Comparison of ENCODE assay signal across 8 cellular contexts in genomic region chr1:40257688-40258444, GRCh38. TPM values are rescaled to one million over a fixed set of nuclear protein-coding genes. Genes with fewer than 3 reads are reported as not detected.
A peak's percentile ranks its signal among the peaks of the same experiment; 100 is the strongest.
DNase-seq lines count a peak whose midpoint lies in the region; ATAC-seq, FAIRE-seq and TF ChIP-seq lines count a peak whose summit lies in the region.

ZMPSTE24 (plus strand) TSS chr1:40258236; CDS start chr1:40258272, 36 bp downstream.

- H3K4me2 ChIP-seq in OCI-LY1 (ENCODE audit: low read length): peak within 1 kb of the TSS; percentile 76

- in situ Hi-C loops in Caki2 (cut with HindIII; ENCODE audit: low pct_unique_long_range_greater_than_20kb, low sequenced_read_pairs): no loop called here

- WGBS in HUES64: under 1% methylated on average over 48 of the region's 48 CpGs
- WGBS in mesodermal cell (ENCODE audit: insufficient coverage in 2 of 2), 2 experiments: 1% methylated on average over 35 to 43 of the region's 48 CpGs

- peaks cover 14% of the 10 kb centered on the region; the same call in 1 of the 2 replicates for H3K79me2 ChIP-seq in OCI-LY1 (ENCODE audit: insufficient read depth, low read length)

- H3K9ac ChIP-seq in HUES64 (ENCODE audit: low read depth, low read length) (peak within 1 kb of the TSS; percentile 95), OCI-LY1 (ENCODE audit: low read length) (peak within 1 kb of the TSS; percentile 98)

- peak within 1 kb of the TSS; percentile 97 for H3K27ac ChIP-seq in HUES64 (ENCODE audit: low read depth, low read length)
- peak within 1 kb of the TSS; percentile 83 for H3K27ac ChIP-seq in OCI-LY1 (ENCODE audit: low read depth, low read length, poor library complexity, severe bottlenecking)
- peak within 1 kb of the TSS; percentile 97 for H3K27ac ChIP-seq in mesodermal cell (ENCODE audit: low read depth, low read length, severe bottlenecking)

- H3K27me3 ChIP-seq in HUES64 (ENCODE audit: insufficient read depth, low read length) (no peaks in the 10 kb centered on the region), OCI-LY1 (ENCODE audit: insufficient read depth, low read length) (no peaks in the 10 kb centered on the region)

- H4K20me1 ChIP-seq in OCI-LY1 (ENCODE audit: insufficient read depth, low read length): no peaks in the 10 kb centered on the region

- peak; percentile 87 for FAIRE-seq in endometrium (lab: Jason Lieb, UNC)

- TF ChIP-seq CTCF in OCI-LY1 (IDR thresholded peaks at IDR 0.05; ENCODE audit: low read length): no peak

- H3K4me3 ChIP-seq in HUES64 (ENCODE audit: low read length) (peak within 1 kb of the TSS; percentile 84), OCI-LY1 (ENCODE audit: low read depth, low read length, poor library complexity, severe bottlenecking) (peak within 1 kb of the TSS; percentile 99), mesodermal cell (ENCODE audit: extremely low read depth, insufficient read depth, low read length, poor library complexity, severe bottlenecking) (peak within 1 kb of the TSS; percentile 95)

- peak within 1 kb of the TSS; percentile 65 for H2AFZ ChIP-seq in OCI-LY1 (ENCODE audit: low read length)

- ATAC-seq in GM21423 (IDR thresholded peaks at IDR 0.05; ENCODE audit: unreplicated experiment): peak; percentile 89

- H3K4me1 ChIP-seq in HUES64 (ENCODE audit: insufficient read depth, low read length) (peaks cover 6% of the 10 kb centered on the region; the same call in 1 of the 2 replicates), OCI-LY1 (ENCODE audit: insufficient read depth, low read length, severe bottlenecking) (peaks cover 16% of the 10 kb centered on the region), mesodermal cell (ENCODE audit: control insufficient read depth, insufficient read depth, low read length, poor library complexity, severe bottlenecking) (no peaks in the 10 kb centered on the region)

- H3K36me3 ChIP-seq in HUES64 (ENCODE audit: insufficient read depth, low read length) (peaks cover 36% of the 10 kb centered on the region), OCI-LY1 (ENCODE audit: insufficient read depth, low read length) (peaks cover 28% of the 10 kb centered on the region; the same call in 1 of the 2 replicates), mesodermal cell (ENCODE audit: control insufficient read depth, insufficient read depth, low read length) (peaks cover 37% of the 10 kb centered on the region)

- peak; percentile 97 for DNase-seq in Caki2 (ENCODE audit: low read depth)
- peak; percentile 93 for DNase-seq in activated CD8-positive, alpha-beta memory T cell treated with anti-CD3 and anti-CD28 coated beads, Interleukin-2, amount 50 U/mL, for 4 hours
- DNase-seq in stimulated activated CD8-positive, alpha-beta memory T cell treated with anti-CD3 and anti-CD28 coated beads, Interleukin-15, amount 100 ng/mL, for 4 hours (ENCODE audit: low read depth in 2 of 2): peak; percentile 92 to 96

- no peaks in the 10 kb centered on the region for H3K9me3 ChIP-seq in HUES64 (ENCODE audit: insufficient read depth, low read depth, low read length)
- no peaks in the 10 kb centered on the region for H3K9me3 ChIP-seq in OCI-LY1 (ENCODE audit: low read length)
- H3K9me3 ChIP-seq in mesodermal cell (ENCODE audit: control insufficient read depth, low read length): no peaks in the 10 kb centered on the region

- no peaks in the 10 kb centered on the region for H3F3A ChIP-seq in OCI-LY1 (ENCODE audit: insufficient read depth, low read length)

- H3K9me2 ChIP-seq in OCI-LY1 (ENCODE audit: low read depth, low read length): no peaks in the 10 kb centered on the region

RNA-seq across cellular contexts. Expression of gene ZMPSTE24, which starts in this region (rescaled TPM):
- 23.2 and 23.7 TPM in 2 replicates for total RNA-seq in Caki2 (2014; rRNA removed; shearing (Covaris generic); ENCODE audit: low replicate concordance)
- 35.8 TPM for polyA plus RNA-seq in HUES64 (2013, experiment 1 of 2)
- 34.0 TPM for polyA plus RNA-seq in HUES64 (2013, experiment 2 of 2)
- polyA plus RNA-seq in mesodermal cell (2013, experiment 1 of 2): 30.7 TPM
- 28.4 TPM for polyA plus RNA-seq in mesodermal cell (2013, experiment 2 of 2)

Comparison
In these comparisons a context has a peak if more than half of its experiments do, and no peak if none do; other contexts are left out.
1. Peak in every context shown above with its lines: DNase-seq, ATAC-seq, H3K4me3 ChIP-seq and H3K27ac ChIP-seq.